ENCODE assay signal across 21 cellular contexts in the genomic region with DNA sequence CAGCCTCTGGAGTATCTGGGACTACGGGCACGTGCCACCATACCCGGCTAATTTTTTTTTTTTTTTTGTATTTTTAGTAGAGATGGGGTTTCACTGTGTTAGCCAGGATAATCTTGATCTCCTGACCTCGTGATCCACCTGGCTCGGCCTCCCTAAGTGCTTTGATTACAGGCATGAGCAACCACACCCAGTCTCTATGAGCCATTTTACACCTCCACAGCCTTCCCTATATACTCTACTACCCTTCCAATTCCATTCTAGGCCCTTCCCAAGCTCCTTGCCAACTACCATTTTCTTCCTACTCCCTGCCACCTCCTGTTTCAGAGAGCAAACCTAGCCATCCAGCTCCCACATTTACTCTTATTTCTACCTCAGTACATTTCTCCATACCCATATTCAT. TPM values are rescaled to one million over a fixed set of nuclear protein-coding genes. Genes with fewer than 3 reads are reported as not detected.
DNase-seq lines count a peak whose midpoint lies in the region; ATAC-seq and TF ChIP-seq lines count a peak whose summit lies in the region.
"Had no signal": no experiment of that assay in that cellular context is flagged by ENCODE, and none has a peak within 500 bp of the region (broad histone marks: within the 10 kb centered on the region; RNA-seq: fewer than 3 reads in every experiment).

No MANE protein-coding gene starts in this region.

- intact Hi-C loops in MCF 10A (cut with micrococcal nuclease) = no loop called here
- intact Hi-C loops in breast epithelium (cut with DNase I; ENCODE audit: low total_unique reads) = no loop called here
- intact Hi-C loops in left colon (cut with DNase I, micrococcal nuclease) = no loop called here

- CTCF ChIA-PET in MCF 10A (lab: Yijun Ruan, JAX) = no interaction called here

- H3K9me3 Mint-ChIP-seq in MCF 10A (ENCODE audit: unreplicated experiment) = no peaks in the 10 kb centered on the region
- peaks cover 6% of the 10 kb centered on the region for H3K9me3 Mint-ChIP-seq in endodermal cell
- no peaks in the 10 kb centered on the region for H3K9me3 Mint-ChIP-seq in stimulated activated memory B cell treated with anti-CD40 and anti-IgM and Interleukin-4, amounts not matched to agents 10 μg/mL and 1 μg/mL and 100 μg/mL, for 72 hours
- H3K9me3 Mint-ChIP-seq: CD14-positive monocyte; CD4-positive, alpha-beta memory T cell; HFFc6 had no signal

- H3K4me3 Mint-ChIP-seq in MCF 10A (ENCODE audit: unreplicated experiment) = no peak overlapping the region
- no peak overlapping the region for H3K4me3 Mint-ChIP-seq in endodermal cell
- no peak overlapping the region for H3K4me3 Mint-ChIP-seq in stimulated activated memory B cell treated with anti-CD40 and anti-IgM and Interleukin-4, amounts not matched to agents 10 μg/mL and 1 μg/mL and 100 μg/mL, for 72 hours
- H3K4me3 Mint-ChIP-seq: CD14-positive monocyte; CD4-positive, alpha-beta memory T cell; HFFc6 had no signal

- TF ChIP-seq POLR2A in breast epithelium (IDR thresholded peaks at IDR 0.05) = no peak

- H3K9me3 ChIP-seq in breast epithelium = no peaks in the 10 kb centered on the region
- no peaks in the 10 kb centered on the region for H3K9me3 ChIP-seq in endodermal cell (ENCODE audit: control insufficient read depth, low read length)
- no peaks in the 10 kb centered on the region for H3K9me3 ChIP-seq in osteoblast (ENCODE audit: low read depth, low read length)
- H3K9me3 ChIP-seq: A549, BLaER1 had no signal

- ATAC-seq in left colon (peak; percentile 84), HG02870 (IDR thresholded peaks at IDR 0.05; ENCODE audit: unreplicated experiment) (no peak)
- no peak for ATAC-seq in stimulated activated memory B cell treated with anti-CD40 and anti-IgM and Interleukin-4, amounts not matched to agents 10 μg/mL and 1 μg/mL and 100 μg/mL, for 72 hours
- ATAC-seq: A549, GM12878, HCT116 had no signal

- H3K4me2 ChIP-seq in osteoblast (ENCODE audit: insufficient read depth, low read length) = no peak overlapping the region
- H3K4me2 ChIP-seq: A549, BLaER1 had no signal

- H3K27me3 ChIP-seq in breast epithelium (no peaks in the 10 kb centered on the region), endodermal cell (ENCODE audit: control insufficient read depth, insufficient read depth, low read length, poor library complexity, severe bottlenecking) (no peaks in the 10 kb centered on the region), osteoblast (ENCODE audit: insufficient read depth, low read length) (no peaks in the 10 kb centered on the region)
- H3K27me3 ChIP-seq: BLaER1 had no signal

- no peaks in the 10 kb centered on the region for H3K27me3 Mint-ChIP-seq in MCF 10A (ENCODE audit: insufficient read depth, unreplicated experiment)
- peaks cover 2% of the 10 kb centered on the region for H3K27me3 Mint-ChIP-seq in endodermal cell (ENCODE audit: insufficient read depth)
- no peaks in the 10 kb centered on the region for H3K27me3 Mint-ChIP-seq in stimulated activated memory B cell treated with anti-CD40 and anti-IgM and Interleukin-4, amounts not matched to agents 10 μg/mL and 1 μg/mL and 100 μg/mL, for 72 hours
- H3K27me3 Mint-ChIP-seq: CD4-positive, alpha-beta memory T cell had no signal

- H4K20me1 ChIP-seq in osteoblast (ENCODE audit: insufficient read depth, low read length) = no peaks in the 10 kb centered on the region
- H4K20me1 ChIP-seq: BLaER1 had no signal

- no peak for DNase-seq in MCF 10A (ENCODE audit: unreplicated experiment)
- DNase-seq in breast epithelium (ENCODE audit: low spot score in 2 of 2) = no peak
- peak; percentile 5 for DNase-seq in endodermal cell
- no peak for DNase-seq in left colon
- no peak for DNase-seq in osteoblast (ENCODE audit: insufficient read length, low spot score, missing footprints)
- DNase-seq in T1000 (lab: John Stamatoyannopoulos, UW) = no peak
- DNase-seq: AML-193; CD4-positive, alpha-beta memory T cell; DMS79 treated with DMSO at 0.1 percent for 48 hours; GF-D8; GOT3; H7; HFFc6 had no signal

- peaks cover 27% of the 10 kb centered on the region for H3K79me2 ChIP-seq in osteoblast (ENCODE audit: insufficient read depth, low read length)

- 98% methylated on average over 2 of the region's 5 CpGs; no CpG with 5 or more reads in 1 of the 2 experiments for WGBS in endodermal cell (ENCODE audit: insufficient coverage in 1 of 2, insufficient read length in 1 of 2), 2 experiments

- H3K36me3 Mint-ChIP-seq in MCF 10A (ENCODE audit: insufficient read depth, unreplicated experiment) (no peaks in the 10 kb centered on the region), endodermal cell (ENCODE audit: low read depth) (no peaks in the 10 kb centered on the region)
- H3K36me3 Mint-ChIP-seq in stimulated activated memory B cell treated with anti-CD40 and anti-IgM and Interleukin-4, amounts not matched to agents 10 μg/mL and 1 μg/mL and 100 μg/mL, for 72 hours = peaks cover 17% of the 10 kb centered on the region

- no peak overlapping the region for H3K9ac ChIP-seq in endodermal cell (ENCODE audit: extremely low read depth, low read length, poor library complexity, severe bottlenecking)
- H3K9ac ChIP-seq: BLaER1 had no signal

- no TSS peak for BruUV-seq in MCF 10A (replicated peaks; lab: Mats Ljungman, UMichigan)

- no peaks in the 10 kb centered on the region for H3K4me1 ChIP-seq in breast epithelium
- H3K4me1 ChIP-seq in endodermal cell (ENCODE audit: control insufficient read depth, insufficient read depth, low read length) = no peaks in the 10 kb centered on the region
- no peaks in the 10 kb centered on the region for H3K4me1 ChIP-seq in osteoblast (ENCODE audit: insufficient read depth, low read length)
- H3K4me1 ChIP-seq: A549 had no signal

- H3K27ac Mint-ChIP-seq in MCF 10A (ENCODE audit: low read depth, unreplicated experiment) (peak overlapping the region; percentile 33), endodermal cell (no peak overlapping the region)
- H3K27ac Mint-ChIP-seq in stimulated activated memory B cell treated with anti-CD40 and anti-IgM and Interleukin-4, amounts not matched to agents 10 μg/mL and 1 μg/mL and 100 μg/mL, for 72 hours = peak overlapping the region; percentile 2
- H3K27ac Mint-ChIP-seq: CD14-positive monocyte, HFFc6 had no signal

- H3K27ac ChIP-seq in breast epithelium (no peak overlapping the region), endodermal cell (ENCODE audit: low read depth, low read length) (no peak overlapping the region), osteoblast (ENCODE audit: low read depth, low read length) (no peak overlapping the region)
- H3K27ac ChIP-seq: 22Rv1, A549, BLaER1 had no signal

- H3K36me3 ChIP-seq in breast epithelium (no peaks in the 10 kb centered on the region), endodermal cell (ENCODE audit: control insufficient read depth, insufficient read depth, low read length) (no peaks in the 10 kb centered on the region), osteoblast (ENCODE audit: insufficient read depth, low read length) (no peaks in the 10 kb centered on the region)
- H3K36me3 ChIP-seq: BLaER1 had no signal

- POLR2A ChIA-PET in MCF 10A (lab: Yijun Ruan, JAX) = interaction anchor here (1.8 kb wide), 1 partner anchor 11 kb away, joined by 13 read pairs; no protein-coding TSS in a partner anchor

- TF ChIP-seq CTCF in MCF 10A (IDR thresholded peaks at IDR 0.05; ENCODE audit: unreplicated experiment) (no peak), breast epithelium (IDR thresholded peaks at IDR 0.05) (no peak), endodermal cell (conservative IDR thresholded peaks at IDR 0.05) (no peak), osteoblast (IDR thresholded peaks at IDR 0.05; ENCODE audit: extremely low read depth, low read depth, low read length) (no peak)

- no peak overlapping the region for H3K4me3 ChIP-seq in breast epithelium
- no peak overlapping the region for H3K4me3 ChIP-seq in endodermal cell (ENCODE audit: low read length)
- H3K4me3 ChIP-seq in osteoblast (ENCODE audit: insufficient read depth, low read length) = no peak overlapping the region
- H3K4me3 ChIP-seq: A549, BLaER1, GM12878 had no signal

- H3K4me1 Mint-ChIP-seq in MCF 10A (ENCODE audit: insufficient read depth, unreplicated experiment) (peaks cover 14% of the 10 kb centered on the region), endodermal cell (peaks cover 7% of the 10 kb centered on the region)
- peaks cover 52% of the 10 kb centered on the region for H3K4me1 Mint-ChIP-seq in stimulated activated memory B cell treated with anti-CD40 and anti-IgM and Interleukin-4, amounts not matched to agents 10 μg/mL and 1 μg/mL and 100 μg/mL, for 72 hours

- no peak overlapping the region for H2AFZ ChIP-seq in osteoblast (ENCODE audit: low read length)

RNA-seq across cellular contexts. Expression of a gene that starts 7.7 kb away (rescaled TPM):
- total RNA-seq in MCF 10A (2022) = 2.4 and 2.9 TPM in 2 replicates
- 10 to 100 TPM; 28.5 to 41.9 (median 30.9) TPM for total RNA-seq in breast epithelium
- 10 to 100 TPM in 1 of 2 donors, 1 to 10 TPM in 1; 4.9 to 19.0 TPM for total RNA-seq in endodermal cell
- polyA plus RNA-seq in endodermal cell (2013, experiment 1 of 2) = 2.2 TPM
- polyA plus RNA-seq in endodermal cell (2013, experiment 2 of 2) = 2.6 TPM
- 10 to 100 TPM; 11.8 to 22.1 TPM for total RNA-seq in left colon
- 9.0 and 20.0 TPM in 2 replicates for total RNA-seq in osteoblast

RNA-seq across cellular contexts. Expression of a gene that starts 7.8 kb away (rescaled TPM):
- total RNA-seq in MCF 10A (2022) (201 and 223 TPM in 2 replicates), breast epithelium (100 to 1,000 TPM; 111 to 159 (median 122) TPM), endodermal cell (100 to 1,000 TPM; 209 to 233 TPM), left colon (100 to 1,000 TPM; 128 TPM), osteoblast (116 and 119 TPM in 2 replicates)
- 186 TPM for polyA plus RNA-seq in endodermal cell (2013, experiment 1 of 2)
- polyA plus RNA-seq in endodermal cell (2013, experiment 2 of 2) = 176 TPM

RNA-seq across cellular contexts. Expression of a gene that starts 19.7 kb away (rescaled TPM):
- total RNA-seq in MCF 10A (2022) (not detected in 2 replicates), breast epithelium (10 to 100 TPM; 16.4 to 52.0 (median 34.6) TPM), endodermal cell (1 to 10 TPM in 1 of 2 donors, under 1 TPM in 1; 0.24 to 1.8 TPM), left colon (10 to 100 TPM in 1 of 2 donors, 1 to 10 TPM in 1; 4.0 to 21.3 TPM), osteoblast (2.2 and 8.3 TPM in 2 replicates)
- polyA plus RNA-seq in endodermal cell (2013, experiment 1 of 2) = 0.25 TPM
- 0.25 TPM for polyA plus RNA-seq in endodermal cell (2013, experiment 2 of 2)
- total RNA-seq: HFFc6 had no signal

RNA-seq across cellular contexts. Expression of a gene that starts 48.8 kb away (rescaled TPM):
- total RNA-seq in MCF 10A (2022) (not detected in 2 replicates), breast epithelium (1 to 10 TPM; 2.1 to 5.7 (median 3.3) TPM), endodermal cell (10 to 100 TPM; 10.6 to 11.1 TPM), left colon (1 to 10 TPM in 1 of 2 donors, under 1 TPM in 1; 0.92 to 4.7 TPM), osteoblast (under 0.01 and 2.4 TPM in 2 replicates)
- 2.3 TPM for polyA plus RNA-seq in endodermal cell (2013, experiment 1 of 2)
- polyA plus RNA-seq in endodermal cell (2013, experiment 2 of 2) = 1.8 TPM
- total RNA-seq: HFFc6 had no signal
